Comparison of ENCODE assay signal across 22 cellular contexts in genomic region chr7:33388332-33388731, GRCh38.
"Had no signal": no experiment of that assay in that cellular context is flagged by ENCODE, and none has a peak within 500 bp of the region (broad histone marks: within the 10 kb centered on the region; RNA-seq: fewer than 3 reads in every experiment).

No MANE protein-coding gene starts in this region.

- H3K27me3 ChIP-seq: body of pancreas, SJSA1 had no signal

- H3K4me3 Mint-ChIP-seq: activated CD8-positive, alpha-beta memory T cell treated with anti-CD3 and anti-CD28 coated beads, Interleukin-2, amount 10 ng/mL, durations not matched to agents 7 days and 5 days; activated naive CD4-positive, alpha-beta T cell treated with anti-CD3 and anti-CD28 coated beads, Interleukin-2, amount 50 U/mL, for 24 hours; activated T-cell treated with anti-CD3 and anti-CD28 coated beads, Interleukin-2, amount 50 U/mL, for 24 hours; activated T-helper 1 cell treated with anti-CD3 and anti-CD28 coated beads, Interleukin-12 subunit alpha, Interleukin-12 subunit beta, Interleukin-2, Interleukin-4 antibody, amounts not matched to agents 30 ng/mL and 10 ng/mL and 1 ng/mL, durations not matched to agents 14 hours and 24 hours and 36 hours; T-helper 17 cell; WTC11 had no signal

- DNase-seq: activated CD4-positive, alpha-beta T cell treated with anti-CD3 and anti-CD28 coated beads for 48 hours; activated CD4-positive, alpha-beta T cell treated with anti-CD3 and anti-CD28 coated beads, Interleukin-2, amount 50 U/mL, for 48 hours; activated CD4-positive, CD25-positive, alpha-beta regulatory T cell treated with anti-CD3 and anti-CD28 coated beads, Interleukin-2, amount 50 U/mL, for 72 hours; activated CD8-positive, alpha-beta memory T cell treated with anti-CD3 and anti-CD28 coated beads, Interleukin-2, amount 10 ng/mL, durations not matched to agents 7 days and 5 days; activated effector memory CD4-positive, alpha-beta T cell treated with Interleukin-2 at 50 U/mL for 16 hours; activated naive CD4-positive, alpha-beta T cell; activated T-cell treated with anti-CD3 and anti-CD28 coated beads, Interleukin-2, amount 50 U/mL, for 24 hours; aorta; body of pancreas; MM.1S; NCI-H1105; NCI-H1436; NCI-H1694 treated with DMSO at 0.1 percent for 48 hours; NCI-H2029 treated with DMSO at 0.1 percent for 48 hours; NCI-H524; SHP77; T-helper 17 cell; T-helper 9 cell had no signal

- H3K9me3 ChIP-seq: body of pancreas, SJSA1 had no signal

- H3K36me3 Mint-ChIP-seq: activated CD8-positive, alpha-beta memory T cell treated with anti-CD3 and anti-CD28 coated beads, Interleukin-2, amount 10 ng/mL, durations not matched to agents 7 days and 5 days had no signal

- H3K9me3 Mint-ChIP-seq: activated naive CD4-positive, alpha-beta T cell treated with anti-CD3 and anti-CD28 coated beads, Interleukin-2, amount 50 U/mL, for 24 hours; activated T-cell treated with anti-CD3 and anti-CD28 coated beads, Interleukin-2, amount 50 U/mL, for 24 hours; activated T-helper 1 cell treated with anti-CD3 and anti-CD28 coated beads, Interleukin-12 subunit alpha, Interleukin-12 subunit beta, Interleukin-2, Interleukin-4 antibody, amounts not matched to agents 30 ng/mL and 10 ng/mL and 1 ng/mL, durations not matched to agents 14 hours and 24 hours and 36 hours; WTC11 had no signal

- H3K4me3 ChIP-seq: body of pancreas, SJSA1 had no signal

- H3K27me3 Mint-ChIP-seq: activated CD8-positive, alpha-beta memory T cell treated with anti-CD3 and anti-CD28 coated beads, Interleukin-2, amount 10 ng/mL, durations not matched to agents 7 days and 5 days; activated naive CD4-positive, alpha-beta T cell treated with anti-CD3 and anti-CD28 coated beads, Interleukin-2, amount 50 U/mL, for 24 hours; activated T-cell treated with anti-CD3 and anti-CD28 coated beads, Interleukin-2, amount 50 U/mL, for 24 hours; T-helper 17 cell had no signal

- H3K4me1 ChIP-seq: body of pancreas, SJSA1 had no signal

- H3K27ac ChIP-seq: body of pancreas, SJSA1 had no signal

- H3K27ac Mint-ChIP-seq: activated CD8-positive, alpha-beta memory T cell treated with anti-CD3 and anti-CD28 coated beads, Interleukin-2, amount 10 ng/mL, durations not matched to agents 7 days and 5 days; activated naive CD4-positive, alpha-beta T cell treated with anti-CD3 and anti-CD28 coated beads, Interleukin-2, amount 50 U/mL, for 24 hours; activated T-cell treated with anti-CD3 and anti-CD28 coated beads, Interleukin-2, amount 50 U/mL, for 24 hours; activated T-helper 1 cell treated with anti-CD3 and anti-CD28 coated beads, Interleukin-12 subunit alpha, Interleukin-12 subunit beta, Interleukin-2, Interleukin-4 antibody, amounts not matched to agents 30 ng/mL and 10 ng/mL and 1 ng/mL, durations not matched to agents 14 hours and 24 hours and 36 hours; T-helper 17 cell; WTC11 had no signal

- H3K4me1 Mint-ChIP-seq: activated naive CD4-positive, alpha-beta T cell treated with anti-CD3 and anti-CD28 coated beads, Interleukin-2, amount 50 U/mL, for 24 hours; WTC11 had no signal

- H3K36me3 ChIP-seq: SJSA1 had no signal
